Comparison of ENCODE assay signal across 10 cellular contexts in the genomic region with DNA sequence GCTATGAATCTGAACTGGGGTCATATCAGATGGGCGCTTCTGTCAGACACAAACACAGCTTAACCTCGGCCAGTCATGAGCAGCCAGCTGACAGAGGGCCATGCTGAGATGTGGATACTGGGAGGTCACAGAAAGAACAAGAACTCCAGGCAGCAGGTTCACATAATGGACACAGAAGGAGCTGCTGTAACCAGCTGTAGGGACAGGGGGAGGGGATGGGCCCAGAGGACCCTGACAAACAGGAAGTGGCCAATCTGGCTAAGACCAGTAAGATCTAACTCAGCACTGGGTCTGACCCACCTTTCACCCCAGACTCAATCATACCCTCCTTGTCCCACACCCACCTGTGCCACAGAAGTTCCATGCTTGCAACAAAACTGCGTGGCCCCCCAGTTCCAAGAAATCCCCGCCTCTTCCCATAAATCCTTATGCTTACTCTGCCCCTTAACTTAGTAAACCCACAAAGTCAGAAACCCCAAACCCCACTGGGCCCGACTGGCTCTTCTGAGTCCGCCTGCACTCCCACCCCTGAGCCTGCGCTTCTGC. TPM values are rescaled to one million over a fixed set of nuclear protein-coding genes. Genes with fewer than 3 reads are reported as not detected.
DNase-seq lines count a peak whose midpoint lies in the region; ATAC-seq and TF ChIP-seq lines count a peak whose summit lies in the region.
"Had no signal": no experiment of that assay in that cellular context is flagged by ENCODE, and none has a peak within 500 bp of the region (broad histone marks: within the 10 kb centered on the region; RNA-seq: fewer than 3 reads in every experiment).

No MANE protein-coding gene starts in this region.

- H3K36me3 ChIP-seq in mucosa of descending colon (ENCODE audit: low read depth), result no peaks in the 10 kb centered on the region
- no peaks in the 10 kb centered on the region for H3K36me3 ChIP-seq in vagina

- H3K27ac ChIP-seq in vagina, result peak overlapping the region; percentile 26

- H3K27me3 ChIP-seq in vagina, result no peaks in the 10 kb centered on the region

- peaks cover 51% of the 10 kb centered on the region for H3K4me1 Mint-ChIP-seq in activated naive CD8-positive, alpha-beta T cell treated with anti-CD3 and anti-CD28 coated beads, Interleukin-2, amount 10 ng/mL, durations not matched to agents 7 days and 5 days

- peak; percentile 30 for ATAC-seq in Right ventricle myocardium inferior
- peak; percentile 44 for ATAC-seq in activated naive CD8-positive, alpha-beta T cell treated with anti-CD3 and anti-CD28 coated beads, Interleukin-2, amount 10 ng/mL, durations not matched to agents 7 days and 5 days (ENCODE audit: low read depth)
- ATAC-seq in mucosa of descending colon, result peak; percentile 3
- no peak for ATAC-seq in HG02678 (IDR thresholded peaks at IDR 0.05; ENCODE audit: unreplicated experiment)

- peaks cover 4% of the 10 kb centered on the region for H3K36me3 Mint-ChIP-seq in activated naive CD8-positive, alpha-beta T cell treated with anti-CD3 and anti-CD28 coated beads, Interleukin-2, amount 10 ng/mL, durations not matched to agents 7 days and 5 days

- TF ChIP-seq POLR2A in vagina (IDR thresholded peaks at IDR 0.05), result no peak

- no peaks in the 10 kb centered on the region for H3K9me3 Mint-ChIP-seq in activated naive CD8-positive, alpha-beta T cell treated with anti-CD3 and anti-CD28 coated beads, Interleukin-2, amount 10 ng/mL, durations not matched to agents 7 days and 5 days
- H3K9me3 Mint-ChIP-seq: activated naive CD4-positive, alpha-beta T cell treated with anti-CD3 and anti-CD28 coated beads for 36 hours had no signal

- TF ChIP-seq CTCF in mucosa of descending colon (IDR thresholded peaks at IDR 0.05) (no peak), vagina (IDR thresholded peaks at IDR 0.05) (no peak)

- DNase-seq in Right ventricle myocardium inferior (ENCODE audit: missing footprints) (no peak), cardiac septum (ENCODE audit: low spot score) (no peak), mucosa of descending colon (no peak), vagina (ENCODE audit: extremely low spot score in 2 of 2) (peak in 1 of 2 donors; percentile 88), glomerular visceral epithelial cell (ENCODE audit: extremely low spot score) (no peak)
- no peak for DNase-seq in activated naive CD8-positive, alpha-beta T cell treated with anti-CD3 and anti-CD28 coated beads, Interleukin-2, amount 10 ng/mL, durations not matched to agents 7 days and 5 days
- no peak for DNase-seq in stimulated activated CD4-positive, alpha-beta T cell treated with anti-CD3 and anti-CD28 coated beads, Interleukin-12 subunit alpha, Interleukin-12 subunit beta, amount 100 ng/mL, for 4 hours
- DNase-seq: activated naive CD4-positive, alpha-beta T cell treated with anti-CD3 and anti-CD28 coated beads for 36 hours; NCI-H187 had no signal

- H3K4me3 Mint-ChIP-seq in activated naive CD8-positive, alpha-beta T cell treated with anti-CD3 and anti-CD28 coated beads, Interleukin-2, amount 10 ng/mL, durations not matched to agents 7 days and 5 days, result peak overlapping the region; percentile 67
- H3K4me3 Mint-ChIP-seq: activated naive CD4-positive, alpha-beta T cell treated with anti-CD3 and anti-CD28 coated beads for 36 hours had no signal

- H3K4me3 ChIP-seq in mucosa of descending colon (no peak overlapping the region), vagina (peak overlapping the region in 1 of 2 donors; percentile 7)

- H3K27me3 Mint-ChIP-seq in activated naive CD8-positive, alpha-beta T cell treated with anti-CD3 and anti-CD28 coated beads, Interleukin-2, amount 10 ng/mL, durations not matched to agents 7 days and 5 days, result no peaks in the 10 kb centered on the region

- H3K27ac Mint-ChIP-seq in activated naive CD8-positive, alpha-beta T cell treated with anti-CD3 and anti-CD28 coated beads, Interleukin-2, amount 10 ng/mL, durations not matched to agents 7 days and 5 days, result peak overlapping the region; percentile 70
- H3K27ac Mint-ChIP-seq: activated naive CD4-positive, alpha-beta T cell treated with anti-CD3 and anti-CD28 coated beads for 36 hours had no signal

- H3K9me3 ChIP-seq in mucosa of descending colon, result no peaks in the 10 kb centered on the region
- no peaks in the 10 kb centered on the region for H3K9me3 ChIP-seq in vagina

- intact Hi-C loops in Right ventricle myocardium inferior (cut with DNase I), result loop anchor here (5.0 kb wide), 1 partner anchor 80 kb away; no protein-coding TSS in a partner anchor
- intact Hi-C loops in cardiac septum (cut with DNase I), result loop anchor here (5.0 kb wide), 1 partner anchor 80 kb away; no protein-coding TSS in a partner anchor
- intact Hi-C loops in mucosa of descending colon (cut with DNase I, micrococcal nuclease), result loop anchor here in 1 of 2 donors (10.0 kb wide), 1 partner anchor 287 kb away; the partner anchor contains the start of gene TXN2
- intact Hi-C loops in vagina (cut with DNase I), result loop anchor here (10.0 kb wide), 1 partner anchor 87 kb away; no protein-coding TSS in a partner anchor

- POLR2A ChIA-PET in activated naive CD8-positive, alpha-beta T cell treated with anti-CD3 and anti-CD28 coated beads, Interleukin-2, amount 10 ng/mL, durations not matched to agents 7 days and 5 days (lab: Charles Lee), result interaction anchor here (1.0 kb wide), 1 partner anchor 10 kb away, joined by 3 read pairs; no protein-coding TSS in a partner anchor

- H3K4me1 ChIP-seq in mucosa of descending colon (ENCODE audit: low read depth), result no peaks in the 10 kb centered on the region
- peaks cover 15% of the 10 kb centered on the region for H3K4me1 ChIP-seq in vagina

RNA-seq across cellular contexts. Expression of gene APOL4, which starts 3.9 kb away (rescaled TPM):
- total RNA-seq in Right ventricle myocardium inferior, result 6.9 TPM
- 6.1 TPM for total RNA-seq in cardiac septum
- 1 to 10 TPM; 5.7 to 6.5 TPM for total RNA-seq in activated naive CD8-positive, alpha-beta T cell treated with anti-CD3 and anti-CD28 coated beads, Interleukin-2, amount 10 ng/mL, durations not matched to agents 7 days and 5 days
- total RNA-seq in mucosa of descending colon, result 1 to 10 TPM; 1.7 to 4.3 (median 2.7) TPM
- total RNA-seq in vagina, result 4.2 TPM

RNA-seq across cellular contexts. Expression of gene APOL3, which starts 37.1 kb away (rescaled TPM):
- 31.7 TPM for total RNA-seq in Right ventricle myocardium inferior
- total RNA-seq in cardiac septum, result 22.5 TPM
- total RNA-seq in activated naive CD8-positive, alpha-beta T cell treated with anti-CD3 and anti-CD28 coated beads, Interleukin-2, amount 10 ng/mL, durations not matched to agents 7 days and 5 days, result 100 to 1,000 TPM; 146 to 159 TPM
- 10 to 100 TPM; 11.4 to 29.3 (median 20.5) TPM for total RNA-seq in mucosa of descending colon
- 48.9 TPM for total RNA-seq in vagina

RNA-seq across cellular contexts. Expression of gene APOL2, which starts 41.7 kb away (rescaled TPM):
- 67.0 TPM for total RNA-seq in Right ventricle myocardium inferior
- 47.9 TPM for total RNA-seq in cardiac septum
- total RNA-seq in activated naive CD8-positive, alpha-beta T cell treated with anti-CD3 and anti-CD28 coated beads, Interleukin-2, amount 10 ng/mL, durations not matched to agents 7 days and 5 days, result 10 to 100 TPM; 77.8 to 85.0 TPM
- 10 to 100 TPM; 46.3 to 64.8 (median 56.3) TPM for total RNA-seq in mucosa of descending colon
- 63.8 TPM for total RNA-seq in vagina

RNA-seq across cellular contexts. Expression of gene APOL1, which starts 55.3 kb away (rescaled TPM):
- total RNA-seq in Right ventricle myocardium inferior (22.1 TPM), cardiac septum (25.6 TPM), mucosa of descending colon (10 to 100 TPM; 26.0 to 85.7 (median 68.5) TPM), vagina (28.5 TPM)
- total RNA-seq in activated naive CD8-positive, alpha-beta T cell treated with anti-CD3 and anti-CD28 coated beads, Interleukin-2, amount 10 ng/mL, durations not matched to agents 7 days and 5 days, result 10 to 100 TPM; 38.4 to 40.9 TPM
